In the genomic region with DNA sequence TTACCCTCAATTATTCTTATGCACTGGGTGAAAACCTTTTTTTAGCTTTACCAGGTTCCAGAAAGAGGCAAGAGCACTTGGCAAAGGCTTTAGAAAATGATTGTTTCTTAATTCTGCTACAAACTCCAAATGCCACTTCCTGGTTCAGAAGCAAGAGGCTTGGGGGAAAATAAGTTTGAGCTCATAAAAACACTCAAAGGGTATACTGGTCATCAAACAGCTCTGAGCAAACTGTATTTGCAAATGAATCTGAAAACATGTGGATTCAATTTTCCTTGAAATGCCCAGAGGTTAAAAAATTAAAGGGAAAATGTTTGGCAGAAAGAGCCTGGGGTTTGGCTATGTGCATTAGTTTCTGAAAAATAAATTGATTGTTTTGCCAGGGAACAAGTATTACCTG, we compare ENCODE assay signal across 21 cellular contexts.
DNase-seq lines count a peak whose midpoint lies in the region; ATAC-seq and TF ChIP-seq lines count a peak whose summit lies in the region.
"Had no signal": no experiment of that assay in that cellular context is flagged by ENCODE, and none has a peak within 500 bp of the region (broad histone marks: within the 10 kb centered on the region; RNA-seq: fewer than 3 reads in every experiment).

No MANE protein-coding gene starts in this region.

- peak overlapping the region; percentile 46 for H3K4me3 Mint-ChIP-seq in type B pancreatic cell
- H3K4me3 Mint-ChIP-seq in activated CD4-positive, alpha-beta T cell treated with anti-CD3 and anti-CD28 coated beads, Interleukin-2, amount 10 ng/mL, durations not matched to agents 24 days and 14 days: no peak overlapping the region
- H3K4me3 Mint-ChIP-seq: activated B cell treated with CpG ODN at 0.5 μM for 24 hours; CD8-positive, alpha-beta T cell; naive B cell; stimulated activated effector memory CD8-positive, alpha-beta T cell treated with anti-CD3 and anti-CD28 coated beads, Interleukin-12 subunit alpha, Interleukin-12 subunit beta, amount 100 ng/mL, for 72 hours had no signal

- peaks cover 48% of the 10 kb centered on the region for H3K4me1 Mint-ChIP-seq in type B pancreatic cell (ENCODE audit: unreplicated experiment)
- H3K4me1 Mint-ChIP-seq in activated CD4-positive, alpha-beta T cell treated with anti-CD3 and anti-CD28 coated beads, Interleukin-2, amount 10 ng/mL, durations not matched to agents 24 days and 14 days: no peaks in the 10 kb centered on the region
- H3K4me1 Mint-ChIP-seq: activated B cell treated with CpG ODN at 0.5 μM for 24 hours; stimulated activated effector memory CD8-positive, alpha-beta T cell treated with anti-CD3 and anti-CD28 coated beads, Interleukin-12 subunit alpha, Interleukin-12 subunit beta, amount 100 ng/mL, for 72 hours had no signal

- no peaks in the 10 kb centered on the region for H3K36me3 Mint-ChIP-seq in type B pancreatic cell
- no peaks in the 10 kb centered on the region for H3K36me3 Mint-ChIP-seq in activated CD4-positive, alpha-beta T cell treated with anti-CD3 and anti-CD28 coated beads, Interleukin-2, amount 10 ng/mL, durations not matched to agents 24 days and 14 days (ENCODE audit: low read depth)
- H3K36me3 Mint-ChIP-seq: CD8-positive, alpha-beta T cell; naive B cell; stimulated activated effector memory CD8-positive, alpha-beta T cell treated with anti-CD3 and anti-CD28 coated beads, Interleukin-12 subunit alpha, Interleukin-12 subunit beta, amount 100 ng/mL, for 72 hours had no signal

- H3K27me3 ChIP-seq in gastroesophageal sphincter: no peaks in the 10 kb centered on the region
- H3K27me3 ChIP-seq: adrenal gland, tibial artery had no signal

- TF ChIP-seq CTCF in gastroesophageal sphincter (IDR thresholded peaks at IDR 0.05): no peak
- TF ChIP-seq CTCF in type B pancreatic cell (conservative IDR thresholded peaks at IDR 0.05): no peak

- no peaks in the 10 kb centered on the region for H3K9me3 ChIP-seq in gastroesophageal sphincter
- H3K9me3 ChIP-seq: adrenal gland, tibial artery had no signal

- no peak overlapping the region for H3K4me3 ChIP-seq in gastroesophageal sphincter
- H3K4me3 ChIP-seq: adrenal gland, tibial artery had no signal

- intact Hi-C loops in activated CD4-positive, alpha-beta T cell treated with anti-CD3 and anti-CD28 coated beads, Interleukin-2, amount 10 ng/mL, durations not matched to agents 24 days and 14 days (cut with micrococcal nuclease): no loop called here

- peaks cover 8% of the 10 kb centered on the region for H3K9me3 Mint-ChIP-seq in type B pancreatic cell
- no peaks in the 10 kb centered on the region for H3K9me3 Mint-ChIP-seq in activated CD4-positive, alpha-beta T cell treated with anti-CD3 and anti-CD28 coated beads, Interleukin-2, amount 10 ng/mL, durations not matched to agents 24 days and 14 days
- H3K9me3 Mint-ChIP-seq: activated B cell treated with CpG ODN at 0.5 μM for 24 hours; CD8-positive, alpha-beta T cell; naive B cell; stimulated activated effector memory CD8-positive, alpha-beta T cell treated with anti-CD3 and anti-CD28 coated beads, Interleukin-12 subunit alpha, Interleukin-12 subunit beta, amount 100 ng/mL, for 72 hours had no signal

- H3K27me3 Mint-ChIP-seq in type B pancreatic cell: peaks cover 7% of the 10 kb centered on the region
- peaks cover 4% of the 10 kb centered on the region for H3K27me3 Mint-ChIP-seq in activated CD4-positive, alpha-beta T cell treated with anti-CD3 and anti-CD28 coated beads, Interleukin-2, amount 10 ng/mL, durations not matched to agents 24 days and 14 days
- H3K27me3 Mint-ChIP-seq: activated B cell treated with CpG ODN at 0.5 μM for 24 hours, naive B cell had no signal

- peaks cover 26 to 69% (median 41%) of the 10 kb centered on the region in 3 donors for H3K4me1 ChIP-seq in gastroesophageal sphincter

- TF ChIP-seq POLR2A in gastroesophageal sphincter (IDR thresholded peaks at IDR 0.05): no peak

- DNase-seq in NCI-H526 (lab: John Stamatoyannopoulos, UW) (peak; percentile 61 to 68), NCI-H526 treated with DMSO at 0.1 percent for 48 hours (lab: John Stamatoyannopoulos, UW) (no peak), type B pancreatic cell (ENCODE audit: extremely low spot score, unreplicated experiment) (no peak), globus pallidus (ENCODE audit: low spot score) (no peak), SIG-M5 (lab: John Stamatoyannopoulos, UW) (no peak)
- DNase-seq in activated CD4-positive, alpha-beta T cell treated with anti-CD3 and anti-CD28 coated beads, Interleukin-2, amount 10 ng/mL, durations not matched to agents 24 days and 14 days: no peak
- DNase-seq: activated B cell treated with CpG ODN at 0.5 μM for 24 hours; activated effector memory CD4-positive, alpha-beta T cell treated with Interleukin-2 at 50 U/mL for 16 hours; CD8-positive, alpha-beta T cell; cerebellar nuclear complex; foreskin melanocyte; IMR-90; MM.1S; naive B cell; NCI-H187; NCI-H345 had no signal

- ATAC-seq in SK-N-SH treated with all-trans-retinoic acid at 6 μM for 48 hours: no peak
- no peak for ATAC-seq in gastroesophageal sphincter
- ATAC-seq: CD8-positive, alpha-beta T cell; stimulated activated effector memory CD8-positive, alpha-beta T cell treated with anti-CD3 and anti-CD28 coated beads, Interleukin-12 subunit alpha, Interleukin-12 subunit beta, amount 100 ng/mL, for 72 hours had no signal

- H3K27ac ChIP-seq in gastroesophageal sphincter: peak overlapping the region; percentile 20 to 76 (median 64)
- H3K27ac ChIP-seq: adrenal gland had no signal

- no peaks in the 10 kb centered on the region for H3K36me3 ChIP-seq in gastroesophageal sphincter
- H3K36me3 ChIP-seq: adrenal gland, tibial artery had no signal

- no peak for TF ChIP-seq EP300 in gastroesophageal sphincter (IDR thresholded peaks at IDR 0.05)

- no peak overlapping the region for H3K27ac Mint-ChIP-seq in type B pancreatic cell
- no peak overlapping the region for H3K27ac Mint-ChIP-seq in activated CD4-positive, alpha-beta T cell treated with anti-CD3 and anti-CD28 coated beads, Interleukin-2, amount 10 ng/mL, durations not matched to agents 24 days and 14 days
- H3K27ac Mint-ChIP-seq: activated B cell treated with CpG ODN at 0.5 μM for 24 hours; CD8-positive, alpha-beta T cell; naive B cell; stimulated activated effector memory CD8-positive, alpha-beta T cell treated with anti-CD3 and anti-CD28 coated beads, Interleukin-12 subunit alpha, Interleukin-12 subunit beta, amount 100 ng/mL, for 72 hours had no signal

TF ChIP-seq in SK-N-SH treated with all-trans-retinoic acid at 6 μM for 48 hours, 23 proteins besides CTCF, POLR2A, EP300 and RAD21:
- TF ChIP-seq ZNF8 (CRISPR knock-in tag; IDR thresholded peaks at IDR 0.05) (peak; percentile 39; the same call in 1 of the 2 replicates), CSRNP3 (CRISPR knock-in tag; IDR thresholded peaks at IDR 0.05) (no peak), ZFP3 (CRISPR knock-in tag; IDR thresholded peaks at IDR 0.05) (no peak), TCF4 (CRISPR knock-in tag; IDR thresholded peaks at IDR 0.05; ENCODE audit: borderline replicate concordance) (peak; percentile 69), ZC3H10 (CRISPR knock-in tag; IDR thresholded peaks at IDR 0.05) (no peak)
- TF ChIP-seq, protein P1, sequence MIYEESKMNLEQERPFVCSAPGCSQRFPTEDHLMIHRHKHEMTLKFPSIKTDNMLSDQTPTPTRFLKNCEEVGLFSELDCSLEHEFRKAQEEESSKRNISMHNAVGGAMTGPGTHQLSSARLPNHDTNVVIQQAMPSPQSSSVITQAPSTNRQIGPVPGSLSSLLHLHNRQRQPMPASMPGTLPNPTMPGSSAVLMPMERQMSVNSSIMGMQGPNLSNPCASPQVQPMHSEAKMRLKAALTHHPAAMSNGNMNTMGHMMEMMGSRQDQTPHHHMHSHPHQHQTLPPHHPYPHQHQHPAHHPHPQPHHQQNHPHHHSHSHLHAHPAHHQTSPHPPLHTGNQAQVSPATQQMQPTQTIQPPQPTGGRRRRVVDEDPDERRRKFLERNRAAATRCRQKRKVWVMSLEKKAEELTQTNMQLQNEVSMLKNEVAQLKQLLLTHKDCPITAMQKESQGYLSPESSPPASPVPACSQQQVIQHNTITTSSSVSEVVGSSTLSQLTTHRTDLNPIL (CRISPR knock-in tag; IDR thresholded peaks at IDR 0.05; ENCODE audit: low read depth): no peak
- TF ChIP-seq, protein P2, sequence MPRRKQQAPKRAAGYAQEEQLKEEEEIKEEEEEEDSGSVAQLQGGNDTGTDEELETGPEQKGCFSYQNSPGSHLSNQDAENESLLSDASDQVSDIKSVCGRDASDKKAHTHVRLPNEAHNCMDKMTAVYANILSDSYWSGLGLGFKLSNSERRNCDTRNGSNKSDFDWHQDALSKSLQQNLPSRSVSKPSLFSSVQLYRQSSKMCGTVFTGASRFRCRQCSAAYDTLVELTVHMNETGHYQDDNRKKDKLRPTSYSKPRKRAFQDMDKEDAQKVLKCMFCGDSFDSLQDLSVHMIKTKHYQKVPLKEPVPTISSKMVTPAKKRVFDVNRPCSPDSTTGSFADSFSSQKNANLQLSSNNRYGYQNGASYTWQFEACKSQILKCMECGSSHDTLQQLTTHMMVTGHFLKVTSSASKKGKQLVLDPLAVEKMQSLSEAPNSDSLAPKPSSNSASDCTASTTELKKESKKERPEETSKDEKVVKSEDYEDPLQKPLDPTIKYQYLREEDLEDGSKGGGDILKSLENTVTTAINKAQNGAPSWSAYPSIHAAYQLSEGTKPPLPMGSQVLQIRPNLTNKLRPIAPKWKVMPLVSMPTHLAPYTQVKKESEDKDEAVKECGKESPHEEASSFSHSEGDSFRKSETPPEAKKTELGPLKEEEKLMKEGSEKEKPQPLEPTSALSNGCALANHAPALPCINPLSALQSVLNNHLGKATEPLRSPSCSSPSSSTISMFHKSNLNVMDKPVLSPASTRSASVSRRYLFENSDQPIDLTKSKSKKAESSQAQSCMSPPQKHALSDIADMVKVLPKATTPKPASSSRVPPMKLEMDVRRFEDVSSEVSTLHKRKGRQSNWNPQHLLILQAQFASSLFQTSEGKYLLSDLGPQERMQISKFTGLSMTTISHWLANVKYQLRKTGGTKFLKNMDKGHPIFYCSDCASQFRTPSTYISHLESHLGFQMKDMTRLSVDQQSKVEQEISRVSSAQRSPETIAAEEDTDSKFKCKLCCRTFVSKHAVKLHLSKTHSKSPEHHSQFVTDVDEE (CRISPR knock-in tag; IDR thresholded peaks at IDR 0.05): no peak; the same call in 1 of the 2 replicates

Comparison
In these comparisons a context has a peak if more than half of its experiments do, and no peak if none do; other contexts are left out.
1. DNase-seq: peak in NCI-H526 (2 of 2); none in NCI-H526 treated with DMSO at 0.1 percent for 48 hours (single experiment), type B pancreatic cell (single experiment), globus pallidus (single experiment), activated CD4-positive, alpha-beta T cell treated with anti-CD3 and anti-CD28 coated beads, Interleukin-2, amount 10 ng/mL, durations not matched to agents 24 days and 14 days (single experiment) and SIG-M5 (single experiment).